In the genomic region with DNA sequence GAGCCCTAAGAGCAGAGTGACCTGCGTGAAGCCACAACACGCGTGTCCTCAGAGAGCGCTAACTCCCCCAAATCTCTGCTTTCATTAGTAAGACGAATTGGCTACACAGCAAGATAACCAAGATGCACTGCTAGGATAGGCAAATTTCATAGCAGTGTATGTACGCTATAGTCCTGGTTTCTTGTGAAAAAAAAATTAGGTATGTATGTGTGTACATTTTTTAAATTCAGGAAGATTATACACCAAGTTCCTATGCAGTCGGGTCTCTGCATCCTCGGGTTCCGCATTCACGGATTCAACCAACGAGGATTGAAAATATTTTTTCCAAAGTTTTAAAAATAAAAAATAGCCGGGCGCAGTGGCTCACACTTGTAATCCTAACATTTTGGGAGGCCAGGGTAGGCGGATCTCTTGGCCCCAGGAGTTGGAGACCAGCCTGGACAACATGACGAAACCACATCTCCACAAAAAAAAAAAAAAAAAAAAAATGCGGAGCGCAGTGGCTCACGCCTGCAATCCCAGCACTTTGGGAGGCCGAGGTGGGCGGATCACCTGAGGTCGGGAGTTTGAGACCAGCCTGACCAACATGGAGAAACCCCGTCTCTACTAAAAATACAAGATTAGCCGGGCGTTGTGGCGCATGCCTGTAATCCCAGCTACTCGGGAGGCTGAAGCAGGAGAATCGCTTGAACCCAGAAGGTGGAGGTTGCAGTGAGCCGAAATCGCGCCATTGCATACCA, we compare ENCODE assay signal across 1 cellular context.
TF ChIP-seq lines count a peak whose summit lies in the region.

No MANE protein-coding gene starts in this region.

TF ChIP-seq in HEK293T, 16 proteins besides CTCF, POLR2A, EP300 and RAD21:
- TF ChIP-seq ZNF384 (IDR thresholded peaks at IDR 0.05) (peak; percentile 72; the same call in 1 of the 2 replicates), L3MBTL2 (conservative IDR thresholded peaks at IDR 0.05) (peak; percentile 55; the same call in 1 of the 2 replicates), TARDBP (IDR thresholded peaks at IDR 0.05) (0 out of 2 replicates have a peak, but pooled peaks have one; percentile 51)
